ENCODE assay signal across 14 cellular contexts in genomic region chr15:98729446-98730042, GRCh38.
DNase-seq lines count a peak whose midpoint lies in the region; ATAC-seq and TF ChIP-seq lines count a peak whose summit lies in the region.
"Had no signal": no experiment of that assay in that cellular context is flagged by ENCODE, and none has a peak within 500 bp of the region (broad histone marks: within the 10 kb centered on the region; RNA-seq: fewer than 3 reads in every experiment).

No MANE protein-coding gene starts in this region.

- H3K27me3 ChIP-seq in SK-N-SH (ENCODE audit: insufficient read depth) = no peaks in the 10 kb centered on the region
- H3K27me3 ChIP-seq in foreskin keratinocyte = no peaks in the 10 kb centered on the region
- no peaks in the 10 kb centered on the region for H3K27me3 ChIP-seq in upper lobe of right lung

- no peak overlapping the region for H2AFZ ChIP-seq in SK-N-SH (ENCODE audit: low read depth)

- peaks cover 36% of the 10 kb centered on the region for H3F3A ChIP-seq in SK-N-SH (replicated peaks; ENCODE audit: insufficient read depth)

- 87% methylated on average over 3 of the region's 3 CpGs for WGBS in SK-N-SH (ENCODE audit: low lambda C conversion rate)

- H3K4me3 Mint-ChIP-seq in nephron = peak overlapping the region in 1 of 3 experiments; percentile 7
- H3K4me3 Mint-ChIP-seq in stimulated activated memory B cell treated with anti-CD40 and anti-IgM and Interleukin-4, amounts not matched to agents 10 μg/mL and 1 μg/mL and 100 μg/mL, for 72 hours = no peak overlapping the region
- H3K4me3 Mint-ChIP-seq: activated CD4-positive, alpha-beta memory T cell treated with anti-CD3 and anti-CD28 coated beads, Interleukin-2, amount 10 ng/mL, durations not matched to agents 7 days and 5 days; T-helper 1 cell treated with Interleukin-12 subunit alpha and Interleukin-12 subunit beta and Interleukin-4 antibody, amounts not matched to agents 30 μg/mL and 1 μg/mL, for 36 hours had no signal

- no peaks in the 10 kb centered on the region for H3K9me3 ChIP-seq in SK-N-SH
- H3K9me3 ChIP-seq in upper lobe of right lung = no peaks in the 10 kb centered on the region

- peak; percentile 56 for DNase-seq in SK-N-SH
- no peak for DNase-seq in foreskin keratinocyte
- DNase-seq in upper lobe of right lung = no peak
- no peak for DNase-seq in DMS79 (lab: John Stamatoyannopoulos, UW)
- DNase-seq: activated CD4-positive, alpha-beta memory T cell treated with anti-CD3 and anti-CD28 coated beads, Interleukin-2, amount 10 ng/mL, durations not matched to agents 7 days and 5 days; MV-4-11; NCI-H2227 treated with DMSO at 0.1 percent for 48 hours had no signal

- CTCF ChIA-PET in SK-N-SH (lab: Yijun Ruan, JAX) = interaction anchor here (1.1 to 1.4 kb wide), 3 partner anchors 10 to 70 kb away, joined by 5 to 7 read pairs (median 5); no protein-coding TSS in a partner anchor

- H3K27ac ChIP-seq in SK-N-SH (ENCODE audit: low read depth in 2 of 2, low read length in 1 of 2) (peak overlapping the region; percentile 93 to 99), foreskin keratinocyte (peak overlapping the region; percentile 77), upper lobe of right lung (peak overlapping the region; percentile 85)
- H3K27ac ChIP-seq: 22Rv1 had no signal

- H3K4me1 ChIP-seq in SK-N-SH (ENCODE audit: control insufficient read depth in 1 of 2, insufficient read depth in 2 of 2, low read depth in 1 of 2, low read length in 1 of 2) (peaks cover 43 to 64% of the 10 kb centered on the region in 2 experiments), foreskin keratinocyte (peaks cover 40% of the 10 kb centered on the region), upper lobe of right lung (peaks cover 36% of the 10 kb centered on the region)

- TF ChIP-seq EP300 in SK-N-SH (IDR thresholded peaks at IDR 0.05; ENCODE audit: borderline replicate concordance in 1 of 2, low read depth in 1 of 2, low read length in 1 of 2) = peak in 1 of 2 experiments; percentile 92; a peak in 2 of 4 replicates

- peak overlapping the region; percentile 90 to 95 (median 93) for H3K27ac Mint-ChIP-seq in nephron
- no peak overlapping the region for H3K27ac Mint-ChIP-seq in stimulated activated memory B cell treated with anti-CD40 and anti-IgM and Interleukin-4, amounts not matched to agents 10 μg/mL and 1 μg/mL and 100 μg/mL, for 72 hours
- H3K27ac Mint-ChIP-seq: activated CD4-positive, alpha-beta memory T cell treated with anti-CD3 and anti-CD28 coated beads, Interleukin-2, amount 10 ng/mL, durations not matched to agents 7 days and 5 days; T-helper 1 cell treated with Interleukin-12 subunit alpha and Interleukin-12 subunit beta and Interleukin-4 antibody, amounts not matched to agents 30 μg/mL and 1 μg/mL, for 36 hours had no signal

- no peaks in the 10 kb centered on the region for H3K9me3 Mint-ChIP-seq in nephron
- no peaks in the 10 kb centered on the region for H3K9me3 Mint-ChIP-seq in stimulated activated memory B cell treated with anti-CD40 and anti-IgM and Interleukin-4, amounts not matched to agents 10 μg/mL and 1 μg/mL and 100 μg/mL, for 72 hours
- H3K9me3 Mint-ChIP-seq: activated CD4-positive, alpha-beta memory T cell treated with anti-CD3 and anti-CD28 coated beads, Interleukin-2, amount 10 ng/mL, durations not matched to agents 7 days and 5 days; T-helper 1 cell treated with Interleukin-12 subunit alpha and Interleukin-12 subunit beta and Interleukin-4 antibody, amounts not matched to agents 30 μg/mL and 1 μg/mL, for 36 hours had no signal

- POLR2A ChIA-PET in SK-N-SH (lab: Yijun Ruan, JAX) = no interaction called here

- H3K4me1 Mint-ChIP-seq in nephron = peaks cover 46% of the 10 kb centered on the region
- H3K4me1 Mint-ChIP-seq in stimulated activated memory B cell treated with anti-CD40 and anti-IgM and Interleukin-4, amounts not matched to agents 10 μg/mL and 1 μg/mL and 100 μg/mL, for 72 hours = peaks cover 12% of the 10 kb centered on the region

- no peaks in the 10 kb centered on the region for H3K9me2 ChIP-seq in SK-N-SH

- peak; percentile 28; the same call in 1 of the 2 replicates for TF ChIP-seq RAD21 in SK-N-SH (IDR thresholded peaks at IDR 0.05; ENCODE audit: low read length)

- H3K36me3 ChIP-seq in SK-N-SH (replicated peaks in 1 of 2; ENCODE audit: control insufficient read depth in 1 of 2, insufficient read depth in 2 of 2, low read length in 1 of 2) (no peaks in the 10 kb centered on the region), upper lobe of right lung (no peaks in the 10 kb centered on the region)

- no peak for TF ChIP-seq CTCF in SK-N-SH (IDR thresholded peaks at IDR 0.05)
- no peak for TF ChIP-seq CTCF in foreskin keratinocyte (conservative IDR thresholded peaks at IDR 0.05)
- TF ChIP-seq CTCF in nephron (IDR thresholded peaks at IDR 0.05; ENCODE audit: unreplicated experiment in 3 of 3) = no peak
- no peak for TF ChIP-seq CTCF in upper lobe of right lung (IDR thresholded peaks at IDR 0.05)

- ATAC-seq in SK-N-SH treated with all-trans-retinoic acid at 6 μM for 48 hours (no peak), foreskin keratinocyte (no peak), upper lobe of right lung (no peak), HG03432 (IDR thresholded peaks at IDR 0.05; ENCODE audit: unreplicated experiment) (no peak)
- no peak for ATAC-seq in stimulated activated memory B cell treated with anti-CD40 and anti-IgM and Interleukin-4, amounts not matched to agents 10 μg/mL and 1 μg/mL and 100 μg/mL, for 72 hours
- ATAC-seq: left lobe of liver had no signal

- no peaks in the 10 kb centered on the region for H4K20me1 ChIP-seq in SK-N-SH (ENCODE audit: insufficient read depth)

- peaks cover 83% of the 10 kb centered on the region for H3K79me2 ChIP-seq in SK-N-SH (ENCODE audit: insufficient read depth)

- no peak overlapping the region for H3K4me3 ChIP-seq in SK-N-SH (ENCODE audit: low read depth in 2 of 2, low read length in 1 of 2)
- H3K4me3 ChIP-seq in upper lobe of right lung = no peak overlapping the region

- intact Hi-C loops in upper lobe of right lung (cut with DNase I) = no loop called here

- H3K4me2 ChIP-seq in SK-N-SH = peak overlapping the region; percentile 84; the same call in 1 of the 2 replicates

- H3K9ac ChIP-seq in SK-N-SH = peak overlapping the region; percentile 84; the same call in 1 of the 2 replicates

- peaks cover 3% of the 10 kb centered on the region for H3K36me3 Mint-ChIP-seq in nephron (ENCODE audit: low read depth)
- no peaks in the 10 kb centered on the region for H3K36me3 Mint-ChIP-seq in stimulated activated memory B cell treated with anti-CD40 and anti-IgM and Interleukin-4, amounts not matched to agents 10 μg/mL and 1 μg/mL and 100 μg/mL, for 72 hours

- H3K27me3 Mint-ChIP-seq in nephron (ENCODE audit: low read depth) = peaks cover 3% of the 10 kb centered on the region
- H3K27me3 Mint-ChIP-seq in stimulated activated memory B cell treated with anti-CD40 and anti-IgM and Interleukin-4, amounts not matched to agents 10 μg/mL and 1 μg/mL and 100 μg/mL, for 72 hours = no peaks in the 10 kb centered on the region
- H3K27me3 Mint-ChIP-seq: activated CD4-positive, alpha-beta memory T cell treated with anti-CD3 and anti-CD28 coated beads, Interleukin-2, amount 10 ng/mL, durations not matched to agents 7 days and 5 days had no signal

TF ChIP-seq in SK-N-SH, 30 proteins besides CTCF, POLR2A, EP300 and RAD21 (continues in another document):
- TF ChIP-seq USF2 (IDR thresholded peaks at IDR 0.05; ENCODE audit: borderline replicate concordance, low read depth, low read length) (no peak), RFX5 (IDR thresholded peaks at IDR 0.05; ENCODE audit: low read length) (no peak), TCF12 (IDR thresholded peaks at IDR 0.05) (no peak), ELF1 (IDR thresholded peaks at IDR 0.05) (no peak), GABPA (IDR thresholded peaks at IDR 0.05; ENCODE audit: low read depth) (no peak), EZH2phosphoT487 (IDR thresholded peaks at IDR 0.05; ENCODE audit: borderline replicate concordance, low read depth) (no peak), YY1 (IDR thresholded peaks at IDR 0.05; ENCODE audit: low read depth) (no peak), GATA2 (CRISPR knock-in tag; IDR thresholded peaks at IDR 0.05) (no peak), JUND (IDR thresholded peaks at IDR 0.05) (no peak), TEAD4 (IDR thresholded peaks at IDR 0.05; ENCODE audit: borderline replicate concordance, insufficient read depth) (no peak)

TF ChIP-seq in SK-N-SH treated with all-trans-retinoic acid at 6 μM for 48 hours, 23 proteins besides CTCF, POLR2A, EP300 and RAD21 (continues in another document):
- TF ChIP-seq CSRNP3 (CRISPR knock-in tag; IDR thresholded peaks at IDR 0.05) (no peak), OSR1 (CRISPR knock-in tag; IDR thresholded peaks at IDR 0.05) (no peak), PPARA (CRISPR knock-in tag; IDR thresholded peaks at IDR 0.05; ENCODE audit: borderline replicate concordance) (no peak), ZFP3 (CRISPR knock-in tag; IDR thresholded peaks at IDR 0.05) (no peak)
